ENCODE assay signal across 1 cellular context in genomic region chr9:136092353-136092650, GRCh38.
TF ChIP-seq lines count a peak whose summit lies in the region.

No MANE protein-coding gene starts in this region.

TF ChIP-seq in IMR-90, 13 proteins besides CTCF, POLR2A, EP300 and RAD21 (continued from another document):
- TF ChIP-seq, protein P1, sequence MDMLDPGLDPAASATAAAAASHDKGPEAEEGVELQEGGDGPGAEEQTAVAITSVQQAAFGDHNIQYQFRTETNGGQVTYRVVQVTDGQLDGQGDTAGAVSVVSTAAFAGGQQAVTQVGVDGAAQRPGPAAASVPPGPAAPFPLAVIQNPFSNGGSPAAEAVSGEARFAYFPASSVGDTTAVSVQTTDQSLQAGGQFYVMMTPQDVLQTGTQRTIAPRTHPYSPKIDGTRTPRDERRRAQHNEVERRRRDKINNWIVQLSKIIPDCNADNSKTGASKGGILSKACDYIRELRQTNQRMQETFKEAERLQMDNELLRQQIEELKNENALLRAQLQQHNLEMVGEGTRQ (IDR thresholded peaks at IDR 0.05; ENCODE audit: low read depth, low read length) = no peak
TF ChIP-seq in IMR-90: peak in this region for 0.
